3 cellular contexts compared by ENCODE assay signal in genomic region chr10:102608487-102608886, GRCh38.
TF ChIP-seq lines count a peak whose summit lies in the region.

No MANE protein-coding gene starts in this region.

TF ChIP-seq in SK-N-SH, 30 proteins besides CTCF, POLR2A, EP300 and RAD21 (continues in another document):
- TF ChIP-seq, protein P1, sequence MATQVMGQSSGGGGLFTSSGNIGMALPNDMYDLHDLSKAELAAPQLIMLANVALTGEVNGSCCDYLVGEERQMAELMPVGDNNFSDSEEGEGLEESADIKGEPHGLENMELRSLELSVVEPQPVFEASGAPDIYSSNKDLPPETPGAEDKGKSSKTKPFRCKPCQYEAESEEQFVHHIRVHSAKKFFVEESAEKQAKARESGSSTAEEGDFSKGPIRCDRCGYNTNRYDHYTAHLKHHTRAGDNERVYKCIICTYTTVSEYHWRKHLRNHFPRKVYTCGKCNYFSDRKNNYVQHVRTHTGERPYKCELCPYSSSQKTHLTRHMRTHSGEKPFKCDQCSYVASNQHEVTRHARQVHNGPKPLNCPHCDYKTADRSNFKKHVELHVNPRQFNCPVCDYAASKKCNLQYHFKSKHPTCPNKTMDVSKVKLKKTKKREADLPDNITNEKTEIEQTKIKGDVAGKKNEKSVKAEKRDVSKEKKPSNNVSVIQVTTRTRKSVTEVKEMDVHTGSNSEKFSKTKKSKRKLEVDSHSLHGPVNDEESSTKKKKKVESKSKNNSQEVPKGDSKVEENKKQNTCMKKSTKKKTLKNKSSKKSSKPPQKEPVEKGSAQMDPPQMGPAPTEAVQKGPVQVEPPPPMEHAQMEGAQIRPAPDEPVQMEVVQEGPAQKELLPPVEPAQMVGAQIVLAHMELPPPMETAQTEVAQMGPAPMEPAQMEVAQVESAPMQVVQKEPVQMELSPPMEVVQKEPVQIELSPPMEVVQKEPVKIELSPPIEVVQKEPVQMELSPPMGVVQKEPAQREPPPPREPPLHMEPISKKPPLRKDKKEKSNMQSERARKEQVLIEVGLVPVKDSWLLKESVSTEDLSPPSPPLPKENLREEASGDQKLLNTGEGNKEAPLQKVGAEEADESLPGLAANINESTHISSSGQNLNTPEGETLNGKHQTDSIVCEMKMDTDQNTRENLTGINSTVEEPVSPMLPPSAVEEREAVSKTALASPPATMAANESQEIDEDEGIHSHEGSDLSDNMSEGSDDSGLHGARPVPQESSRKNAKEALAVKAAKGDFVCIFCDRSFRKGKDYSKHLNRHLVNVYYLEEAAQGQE (IDR thresholded peaks at IDR 0.05; ENCODE audit: low read depth, low read length) = no peak
- TF ChIP-seq, protein P2, sequence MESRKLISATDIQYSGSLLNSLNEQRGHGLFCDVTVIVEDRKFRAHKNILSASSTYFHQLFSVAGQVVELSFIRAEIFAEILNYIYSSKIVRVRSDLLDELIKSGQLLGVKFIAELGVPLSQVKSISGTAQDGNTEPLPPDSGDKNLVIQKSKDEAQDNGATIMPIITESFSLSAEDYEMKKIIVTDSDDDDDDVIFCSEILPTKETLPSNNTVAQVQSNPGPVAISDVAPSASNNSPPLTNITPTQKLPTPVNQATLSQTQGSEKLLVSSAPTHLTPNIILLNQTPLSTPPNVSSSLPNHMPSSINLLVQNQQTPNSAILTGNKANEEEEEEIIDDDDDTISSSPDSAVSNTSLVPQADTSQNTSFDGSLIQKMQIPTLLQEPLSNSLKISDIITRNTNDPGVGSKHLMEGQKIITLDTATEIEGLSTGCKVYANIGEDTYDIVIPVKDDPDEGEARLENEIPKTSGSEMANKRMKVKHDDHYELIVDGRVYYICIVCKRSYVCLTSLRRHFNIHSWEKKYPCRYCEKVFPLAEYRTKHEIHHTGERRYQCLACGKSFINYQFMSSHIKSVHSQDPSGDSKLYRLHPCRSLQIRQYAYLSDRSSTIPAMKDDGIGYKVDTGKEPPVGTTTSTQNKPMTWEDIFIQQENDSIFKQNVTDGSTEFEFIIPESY (IDR thresholded peaks at IDR 0.05; ENCODE audit: borderline replicate concordance, low read depth) = no peak
- TF ChIP-seq RFX5 (IDR thresholded peaks at IDR 0.05; ENCODE audit: low read length) = no peak
- no peak for TF ChIP-seq TCF12 (IDR thresholded peaks at IDR 0.05)
- TF ChIP-seq POLR2AphosphoS5 (IDR thresholded peaks at IDR 0.05; ENCODE audit: low read depth, low read length) = no peak
- no peak for TF ChIP-seq MEF2A (IDR thresholded peaks at IDR 0.05; ENCODE audit: borderline replicate concordance, low read depth)
- no peak for TF ChIP-seq GATA2 (CRISPR knock-in tag; IDR thresholded peaks at IDR 0.05)
- TF ChIP-seq, protein P3, sequence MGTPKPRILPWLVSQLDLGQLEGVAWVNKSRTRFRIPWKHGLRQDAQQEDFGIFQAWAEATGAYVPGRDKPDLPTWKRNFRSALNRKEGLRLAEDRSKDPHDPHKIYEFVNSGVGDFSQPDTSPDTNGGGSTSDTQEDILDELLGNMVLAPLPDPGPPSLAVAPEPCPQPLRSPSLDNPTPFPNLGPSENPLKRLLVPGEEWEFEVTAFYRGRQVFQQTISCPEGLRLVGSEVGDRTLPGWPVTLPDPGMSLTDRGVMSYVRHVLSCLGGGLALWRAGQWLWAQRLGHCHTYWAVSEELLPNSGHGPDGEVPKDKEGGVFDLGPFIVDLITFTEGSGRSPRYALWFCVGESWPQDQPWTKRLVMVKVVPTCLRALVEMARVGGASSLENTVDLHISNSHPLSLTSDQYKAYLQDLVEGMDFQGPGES (IDR thresholded peaks at IDR 0.05; ENCODE audit: low read depth, low read length) = no peak
- TF ChIP-seq FOXJ3 (CRISPR knock-in tag; IDR thresholded peaks at IDR 0.05) = no peak
- no peak for TF ChIP-seq RXRA (IDR thresholded peaks at IDR 0.05; ENCODE audit: borderline replicate concordance, low read depth)
- no peak for TF ChIP-seq EZH2phosphoT487 (IDR thresholded peaks at IDR 0.05; ENCODE audit: borderline replicate concordance, low read depth)
- no peak for TF ChIP-seq NFIC (IDR thresholded peaks at IDR 0.05; ENCODE audit: borderline replicate concordance)

TF ChIP-seq in SK-N-SH treated with all-trans-retinoic acid at 6 μM for 48 hours, 23 proteins besides CTCF, POLR2A, EP300 and RAD21:
- TF ChIP-seq ISL1 (CRISPR knock-in tag; IDR thresholded peaks at IDR 0.05) (no peak), BACH2 (CRISPR knock-in tag; IDR thresholded peaks at IDR 0.05; ENCODE audit: borderline replicate concordance) (no peak), CSDC2 (CRISPR knock-in tag; IDR thresholded peaks at IDR 0.05) (no peak), ZFP30 (CRISPR knock-in tag; IDR thresholded peaks at IDR 0.05) (no peak), ZNF8 (CRISPR knock-in tag; IDR thresholded peaks at IDR 0.05) (no peak), ZNF70 (CRISPR knock-in tag; IDR thresholded peaks at IDR 0.05) (no peak), ZNF565 (CRISPR knock-in tag; conservative IDR thresholded peaks at IDR 0.05; ENCODE audit: low read depth) (no peak), ESRRG (CRISPR knock-in tag; IDR thresholded peaks at IDR 0.05) (no peak), TOX (CRISPR knock-in tag; IDR thresholded peaks at IDR 0.05; ENCODE audit: borderline replicate concordance) (no peak), OSR1 (CRISPR knock-in tag; IDR thresholded peaks at IDR 0.05) (no peak), ZC3H10 (CRISPR knock-in tag; IDR thresholded peaks at IDR 0.05) (no peak), CREB5 (CRISPR knock-in tag; IDR thresholded peaks at IDR 0.05; ENCODE audit: low read depth) (no peak), PATZ1 (CRISPR knock-in tag; IDR thresholded peaks at IDR 0.05; ENCODE audit: borderline replicate concordance) (no peak)
- TF ChIP-seq, protein P4, sequence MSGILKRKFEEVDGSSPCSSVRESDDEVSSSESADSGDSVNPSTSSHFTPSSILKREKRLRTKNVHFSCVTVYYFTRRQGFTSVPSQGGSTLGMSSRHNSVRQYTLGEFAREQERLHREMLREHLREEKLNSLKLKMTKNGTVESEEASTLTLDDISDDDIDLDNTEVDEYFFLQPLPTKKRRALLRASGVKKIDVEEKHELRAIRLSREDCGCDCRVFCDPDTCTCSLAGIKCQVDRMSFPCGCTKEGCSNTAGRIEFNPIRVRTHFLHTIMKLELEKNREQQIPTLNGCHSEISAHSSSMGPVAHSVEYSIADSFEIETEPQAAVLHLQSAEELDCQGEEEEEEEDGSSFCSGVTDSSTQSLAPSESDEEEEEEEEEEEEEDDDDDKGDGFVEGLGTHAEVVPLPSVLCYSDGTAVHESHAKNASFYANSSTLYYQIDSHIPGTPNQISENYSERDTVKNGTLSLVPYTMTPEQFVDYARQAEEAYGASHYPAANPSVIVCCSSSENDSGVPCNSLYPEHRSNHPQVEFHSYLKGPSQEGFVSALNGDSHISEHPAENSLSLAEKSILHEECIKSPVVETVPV (CRISPR knock-in tag; IDR thresholded peaks at IDR 0.05) = no peak

TF ChIP-seq in GM12878, 131 proteins besides CTCF, POLR2A, EP300 and RAD21:
- TF ChIP-seq PRDM15 (CRISPR knock-in tag; IDR thresholded peaks at IDR 0.05) = no peak
- peak; percentile 93 for TF ChIP-seq MEF2B (IDR thresholded peaks at IDR 0.05; ENCODE audit: partially characterized antibody, poor library complexity, severe bottlenecking)
- peak; percentile 26; the same call in 1 of the 2 replicates for TF ChIP-seq SMC3 (IDR thresholded peaks at IDR 0.05; ENCODE audit: borderline replicate concordance, low read length)
- no peak for TF ChIP-seq KAT2A (conservative IDR thresholded peaks at IDR 0.05; ENCODE audit: control insufficient read depth, low read depth, low read length)
- TF ChIP-seq, protein P5, sequence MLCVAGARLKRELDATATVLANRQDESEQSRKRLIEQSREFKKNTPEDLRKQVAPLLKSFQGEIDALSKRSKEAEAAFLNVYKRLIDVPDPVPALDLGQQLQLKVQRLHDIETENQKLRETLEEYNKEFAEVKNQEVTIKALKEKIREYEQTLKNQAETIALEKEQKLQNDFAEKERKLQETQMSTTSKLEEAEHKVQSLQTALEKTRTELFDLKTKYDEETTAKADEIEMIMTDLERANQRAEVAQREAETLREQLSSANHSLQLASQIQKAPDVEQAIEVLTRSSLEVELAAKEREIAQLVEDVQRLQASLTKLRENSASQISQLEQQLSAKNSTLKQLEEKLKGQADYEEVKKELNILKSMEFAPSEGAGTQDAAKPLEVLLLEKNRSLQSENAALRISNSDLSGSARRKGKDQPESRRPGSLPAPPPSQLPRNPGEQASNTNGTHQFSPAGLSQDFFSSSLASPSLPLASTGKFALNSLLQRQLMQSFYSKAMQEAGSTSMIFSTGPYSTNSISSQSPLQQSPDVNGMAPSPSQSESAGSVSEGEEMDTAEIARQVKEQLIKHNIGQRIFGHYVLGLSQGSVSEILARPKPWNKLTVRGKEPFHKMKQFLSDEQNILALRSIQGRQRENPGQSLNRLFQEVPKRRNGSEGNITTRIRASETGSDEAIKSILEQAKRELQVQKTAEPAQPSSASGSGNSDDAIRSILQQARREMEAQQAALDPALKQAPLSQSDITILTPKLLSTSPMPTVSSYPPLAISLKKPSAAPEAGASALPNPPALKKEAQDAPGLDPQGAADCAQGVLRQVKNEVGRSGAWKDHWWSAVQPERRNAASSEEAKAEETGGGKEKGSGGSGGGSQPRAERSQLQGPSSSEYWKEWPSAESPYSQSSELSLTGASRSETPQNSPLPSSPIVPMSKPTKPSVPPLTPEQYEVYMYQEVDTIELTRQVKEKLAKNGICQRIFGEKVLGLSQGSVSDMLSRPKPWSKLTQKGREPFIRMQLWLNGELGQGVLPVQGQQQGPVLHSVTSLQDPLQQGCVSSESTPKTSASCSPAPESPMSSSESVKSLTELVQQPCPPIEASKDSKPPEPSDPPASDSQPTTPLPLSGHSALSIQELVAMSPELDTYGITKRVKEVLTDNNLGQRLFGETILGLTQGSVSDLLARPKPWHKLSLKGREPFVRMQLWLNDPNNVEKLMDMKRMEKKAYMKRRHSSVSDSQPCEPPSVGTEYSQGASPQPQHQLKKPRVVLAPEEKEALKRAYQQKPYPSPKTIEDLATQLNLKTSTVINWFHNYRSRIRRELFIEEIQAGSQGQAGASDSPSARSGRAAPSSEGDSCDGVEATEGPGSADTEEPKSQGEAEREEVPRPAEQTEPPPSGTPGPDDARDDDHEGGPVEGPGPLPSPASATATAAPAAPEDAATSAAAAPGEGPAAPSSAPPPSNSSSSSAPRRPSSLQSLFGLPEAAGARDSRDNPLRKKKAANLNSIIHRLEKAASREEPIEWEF (IDR thresholded peaks at IDR 0.05; ENCODE audit: insufficient replicate concordance, low read depth, low read length) = peak; percentile 73
- 0 out of 2 replicates have a peak, but pooled peaks have one; percentile 53 for TF ChIP-seq SMARCA5 (IDR thresholded peaks at IDR 0.05)
- TF ChIP-seq, protein P6, sequence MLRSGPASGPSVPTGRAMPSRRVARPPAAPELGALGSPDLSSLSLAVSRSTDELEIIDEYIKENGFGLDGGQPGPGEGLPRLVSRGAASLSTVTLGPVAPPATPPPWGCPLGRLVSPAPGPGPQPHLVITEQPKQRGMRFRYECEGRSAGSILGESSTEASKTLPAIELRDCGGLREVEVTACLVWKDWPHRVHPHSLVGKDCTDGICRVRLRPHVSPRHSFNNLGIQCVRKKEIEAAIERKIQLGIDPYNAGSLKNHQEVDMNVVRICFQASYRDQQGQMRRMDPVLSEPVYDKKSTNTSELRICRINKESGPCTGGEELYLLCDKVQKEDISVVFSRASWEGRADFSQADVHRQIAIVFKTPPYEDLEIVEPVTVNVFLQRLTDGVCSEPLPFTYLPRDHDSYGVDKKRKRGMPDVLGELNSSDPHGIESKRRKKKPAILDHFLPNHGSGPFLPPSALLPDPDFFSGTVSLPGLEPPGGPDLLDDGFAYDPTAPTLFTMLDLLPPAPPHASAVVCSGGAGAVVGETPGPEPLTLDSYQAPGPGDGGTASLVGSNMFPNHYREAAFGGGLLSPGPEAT (IDR thresholded peaks at IDR 0.05; ENCODE audit: low read depth) = peak; percentile 56; the same call in 1 of the 2 replicates
- TF ChIP-seq NFYA (IDR thresholded peaks at IDR 0.05; ENCODE audit: borderline replicate concordance, low read depth, low read length) = no peak
- peak; percentile 70 for TF ChIP-seq EED (IDR thresholded peaks at IDR 0.05; ENCODE audit: low read depth)
- TF ChIP-seq IKZF2 (IDR thresholded peaks at IDR 0.05) = peak; percentile 19 to 26; a peak in 2 of 4 replicates
- TF ChIP-seq, protein P3 (IDR thresholded peaks at IDR 0.05) = no peak
- TF ChIP-seq, protein P7, sequence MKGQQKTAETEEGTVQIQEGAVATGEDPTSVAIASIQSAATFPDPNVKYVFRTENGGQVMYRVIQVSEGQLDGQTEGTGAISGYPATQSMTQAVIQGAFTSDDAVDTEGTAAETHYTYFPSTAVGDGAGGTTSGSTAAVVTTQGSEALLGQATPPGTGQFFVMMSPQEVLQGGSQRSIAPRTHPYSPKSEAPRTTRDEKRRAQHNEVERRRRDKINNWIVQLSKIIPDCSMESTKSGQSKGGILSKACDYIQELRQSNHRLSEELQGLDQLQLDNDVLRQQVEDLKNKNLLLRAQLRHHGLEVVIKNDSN (IDR thresholded peaks at IDR 0.05; ENCODE audit: borderline replicate concordance, extremely low read length, insufficient read depth, low read depth, low read length) = no peak
- peak; percentile 32; the same call in 1 of the 2 replicates for TF ChIP-seq RB1 (IDR thresholded peaks at IDR 0.05; ENCODE audit: borderline replicate concordance)
- peak; percentile 75 for TF ChIP-seq GATAD2B (conservative IDR thresholded peaks at IDR 0.05; ENCODE audit: low read depth)
- TF ChIP-seq IKZF1 (conservative IDR thresholded peaks at IDR 0.05) = peak; percentile 61
- peak; percentile 19; the same call in 1 of the 2 replicates for TF ChIP-seq YY1 (IDR thresholded peaks at IDR 0.05; ENCODE audit: low read depth, low read length)
- TF ChIP-seq NRF1 (conservative IDR thresholded peaks at IDR 0.05; ENCODE audit: low read depth, low read length) = no peak
